Comparison of ENCODE assay signal across 8 cellular contexts in the genomic region with DNA sequence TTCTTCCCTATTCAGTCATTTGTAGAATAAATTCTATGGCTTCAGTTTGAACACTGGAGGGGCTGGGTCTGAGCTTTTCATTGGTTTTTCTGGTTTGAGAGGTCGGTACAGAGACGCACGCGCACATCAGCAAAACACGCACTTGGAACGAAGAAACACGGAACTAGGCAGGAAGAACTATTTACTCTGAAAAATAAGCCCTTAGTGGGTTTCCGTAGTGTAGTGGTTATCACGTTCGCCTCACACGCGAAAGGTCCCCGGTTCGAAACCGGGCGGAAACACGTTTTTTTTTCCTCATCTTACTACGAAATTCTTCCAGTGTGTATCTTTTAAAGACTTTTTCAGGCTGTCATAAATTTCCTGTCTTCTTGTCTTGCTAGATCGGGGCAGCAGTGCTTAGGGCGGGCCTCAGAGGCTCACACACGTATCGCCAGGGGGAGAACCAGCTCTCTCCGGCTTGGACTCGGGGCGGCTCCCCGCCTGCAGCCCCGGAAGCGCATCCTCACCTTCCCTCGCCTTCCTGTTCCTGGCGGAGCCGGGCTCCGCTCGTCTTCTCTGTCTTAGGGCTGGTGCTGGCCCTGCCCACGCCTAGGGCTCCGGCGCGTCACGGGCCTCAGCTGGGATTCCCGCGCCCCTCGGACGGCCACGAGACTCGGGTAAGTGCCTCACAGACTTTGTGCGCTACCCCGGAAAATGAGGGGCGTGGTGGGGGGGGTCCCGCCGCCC. TPM values are rescaled to one million over a fixed set of nuclear protein-coding genes. Genes with fewer than 3 reads are reported as not detected.
A peak's percentile ranks its signal among the peaks of the same experiment; 100 is the strongest.
DNase-seq lines count a peak whose midpoint lies in the region; ATAC-seq and TF ChIP-seq lines count a peak whose summit lies in the region.

A gene (plus strand): TSS at position 521 of the 726 bp plus-strand sequence. CDS start 6,841 bp downstream, outside the sequence.

- H3K14ac ChIP-seq in IMR-90 (replicated peaks; ENCODE audit: low read depth, low read length): peak within 1 kb of the TSS; percentile 97

- dilution Hi-C loops in IMR-90 (cut with HindIII; ENCODE audit: low sequenced_read_pairs, unreplicated experiment): no loop called here

- H2AK5ac ChIP-seq in IMR-90 (ENCODE audit: low read depth, low read length): peak within 1 kb of the TSS; percentile 71

- peak; percentile 6; the same call in 1 of the 2 replicates for TF ChIP-seq RAD21 in IMR-90 (IDR thresholded peaks at IDR 0.05; ENCODE audit: low read length)

- TF ChIP-seq POLR2A in IMR-90 (IDR thresholded peaks at IDR 0.05; ENCODE audit: low read depth, low read length): peak; percentile 74

- DNase-seq in D341Med (ENCODE audit: low spot score) (peak; percentile 87), IMR-90 (peak; percentile 90), OCI-LY7 (ENCODE audit: low spot score) (peak; percentile 93), epidermal melanocyte (ENCODE audit: insufficient read length, low spot score) (peak; percentile 48), mucosa of descending colon (peak; percentile 88 to 94 (median 89))
- peak; percentile 87 for DNase-seq in activated CD8-positive, alpha-beta memory T cell treated with anti-CD3 and anti-CD28 coated beads, Interleukin-2, amount 50 U/mL, for 48 hours
- DNase-seq in stimulated activated CD8-positive, alpha-beta memory T cell treated with anti-CD3 and anti-CD28 coated beads, Interleukin-4, amount 100 ng/mL, for 4 hours (ENCODE audit: low read depth in 2 of 2, low spot score in 1 of 2): peak; percentile 54 to 57

- peaks cover 3% of the 10 kb centered on the region; the same call in 1 of the 2 replicates for H3K9me1 ChIP-seq in IMR-90 (ENCODE audit: insufficient read depth, low read length)

- H3K27ac ChIP-seq in IMR-90 (ENCODE audit: insufficient read depth, low read length) (peak within 1 kb of the TSS; percentile 91), OCI-LY7 (ENCODE audit: low read depth, low read length, poor library complexity, severe bottlenecking) (peak within 1 kb of the TSS; percentile 93)

- TF ChIP-seq CTCF in IMR-90 (conservative IDR thresholded peaks at IDR 0.05; ENCODE audit: low read depth, low read length) (0 out of 2 replicates have a peak, but pooled peaks have one; percentile 1), OCI-LY7 (conservative IDR thresholded peaks at IDR 0.05; ENCODE audit: low read length) (0 out of 2 replicates have a peak, but pooled peaks have one; percentile 22), mucosa of descending colon (IDR thresholded peaks at IDR 0.05) (no peak)

- H3K4ac ChIP-seq in IMR-90 (ENCODE audit: low read depth, low read length): peak within 1 kb of the TSS; percentile 94

- H3K9ac ChIP-seq in IMR-90 (ENCODE audit: low read depth, low read length): peak within 1 kb of the TSS; percentile 84

- peak within 1 kb of the TSS; percentile 92 for H3K56ac ChIP-seq in IMR-90 (ENCODE audit: extremely low read depth, insufficient read depth, low read length)

- no TSS peak for BruUV-seq in IMR-90 (replicated peaks; lab: Mats Ljungman, UMichigan)
- no TSS peak for BruUV-seq in OCI-LY7 (replicated peaks; lab: Mats Ljungman, UMichigan)

- CTCF ChIA-PET in IMR-90 (lab: Yijun Ruan, JAX) (interaction anchor here (1.0 to 1.2 kb wide), 3 partner anchors 196 to 287 kb away, joined by 3 to 4 read pairs (median 3); a partner anchor contains a TSS), OCI-LY7 (lab: Charles Lee; ENCODE audit: unreplicated experiment) (no interaction called here)

- 0% methylated on average over 18 of the region's 49 CpGs; no CpG with 5 or more reads in 1 of the 2 experiments for WGBS in IMR-90 (ENCODE audit: extremely low coverage in 2 of 2, insufficient read length in 1 of 2), 2 experiments

- peaks cover 3% of the 10 kb centered on the region; the same call in 1 of the 2 replicates for H3K36me3 ChIP-seq in IMR-90 (ENCODE audit: control insufficient read depth, insufficient read depth, low read length)
- H3K36me3 ChIP-seq in OCI-LY7 (ENCODE audit: insufficient read depth, low read length): peaks cover 38% of the 10 kb centered on the region
- H3K36me3 ChIP-seq in mucosa of descending colon (ENCODE audit: low read depth): no peaks in the 10 kb centered on the region

- H2AFZ ChIP-seq in IMR-90 (replicated peaks; ENCODE audit: low read length, poor library complexity) (peak within 1 kb of the TSS; percentile 96), OCI-LY7 (ENCODE audit: low read length) (peak within 1 kb of the TSS; percentile 75)

- 0 out of 2 replicates have a peak within 1 kb of the TSS, but pooled peaks have one; percentile 20 for H2BK20ac ChIP-seq in IMR-90 (ENCODE audit: low read depth, low read length)

- peaks cover 48% of the 10 kb centered on the region for H3K79me2 ChIP-seq in OCI-LY7 (ENCODE audit: insufficient read depth, low read depth, low read length)

- H3K18ac ChIP-seq in IMR-90 (ENCODE audit: low read depth, low read length): peak within 1 kb of the TSS; percentile 78

- H2BK120ac ChIP-seq in IMR-90 (ENCODE audit: low read depth, low read length): peak within 1 kb of the TSS; percentile 70

- intact Hi-C loops in IMR-90 (cut with micrococcal nuclease): loop anchor here (1.0 to 5.0 kb wide), 4 partner anchors 15 to 81 kb away; a partner anchor contains a TSS
- intact Hi-C loops in OCI-LY7 (cut with micrococcal nuclease; ENCODE audit: unreplicated experiment): loop anchor here (1.0 to 5.0 kb wide), 8 partner anchors 16 to 321 kb away; a partner anchor contains a TSS
- intact Hi-C loops in mucosa of descending colon (cut with DNase I, micrococcal nuclease): no loop called here

- peak within 1 kb of the TSS; percentile 74 to 99 for H4K8ac ChIP-seq in IMR-90 (ENCODE audit: low read depth in 2 of 2, low read length in 2 of 2)

- H4K5ac ChIP-seq in IMR-90 (ENCODE audit: low read depth, low read length): peak within 1 kb of the TSS; percentile 83

- in situ Hi-C loops in IMR-90 (cut with MboI; ENCODE audit: low sequenced_read_pairs): no loop called here

- H2AK9ac ChIP-seq in IMR-90 (replicated peaks; ENCODE audit: low read depth, low read length, poor library complexity): peak within 1 kb of the TSS; percentile 91

- H3K4me3 ChIP-seq in IMR-90 (ENCODE audit: insufficient read depth, low read depth, low read length) (peak within 1 kb of the TSS; percentile 62), OCI-LY7 (ENCODE audit: low read depth, low read length, poor library complexity, severe bottlenecking) (peak within 1 kb of the TSS; percentile 97), mucosa of descending colon (peak within 1 kb of the TSS; percentile 84)

- peaks cover 2% of the 10 kb centered on the region; the same call in 1 of the 2 replicates for H3K4me1 ChIP-seq in IMR-90 (ENCODE audit: control insufficient read depth, insufficient read depth, low read length)
- peaks cover 69% of the 10 kb centered on the region for H3K4me1 ChIP-seq in OCI-LY7 (ENCODE audit: insufficient read depth, low read length, poor library complexity, severe bottlenecking)
- H3K4me1 ChIP-seq in mucosa of descending colon (ENCODE audit: low read depth): peaks cover 7% of the 10 kb centered on the region

- peak within 1 kb of the TSS; percentile 54; the same call in 1 of the 3 replicates for H2BK15ac ChIP-seq in IMR-90 (ENCODE audit: low read depth, low read length)

- no peaks in the 10 kb centered on the region for H3K9me2 ChIP-seq in OCI-LY7 (ENCODE audit: insufficient read depth, low read length)

- peak; percentile 43 for ATAC-seq in GM21526 (IDR thresholded peaks at IDR 0.05; ENCODE audit: low FRiP score, unreplicated experiment)
- peak; percentile 72 for ATAC-seq in IMR-90 (ENCODE audit: low read depth)
- peak; percentile 90 for ATAC-seq in mucosa of descending colon

- H3K23ac ChIP-seq in IMR-90 (ENCODE audit: low read depth, low read length): peak within 1 kb of the TSS; percentile 91

- H3K4me2 ChIP-seq in IMR-90 (ENCODE audit: low read depth, low read length): peak within 1 kb of the TSS; percentile 100
- H3K4me2 ChIP-seq in OCI-LY7 (ENCODE audit: low read length): peak within 1 kb of the TSS; percentile 80

- no peaks in the 10 kb centered on the region for H3K27me3 ChIP-seq in IMR-90 (ENCODE audit: control insufficient read depth, insufficient read depth, low read length)

- H3K9me3 ChIP-seq in IMR-90 (ENCODE audit: control insufficient read depth, insufficient read depth, low read length) (no peaks in the 10 kb centered on the region), OCI-LY7 (ENCODE audit: low read length) (no peaks in the 10 kb centered on the region), mucosa of descending colon (no peaks in the 10 kb centered on the region)

- POLR2A ChIA-PET in IMR-90 (lab: Charles Lee; ENCODE audit: unreplicated experiment): interaction anchor here (1.2 kb wide), 1 partner anchor 594 kb away, joined by 21 read pairs; a partner anchor contains a TSS
- POLR2A ChIA-PET in OCI-LY7 (lab: Charles Lee): interaction anchor here (0.5 to 3.8 kb wide), 18 partner anchors 11 to 1358 kb away, joined by 3 to 28 read pairs (median 4); a partner anchor contains a TSS

- peak within 1 kb of the TSS; percentile 92 for H2BK5ac ChIP-seq in IMR-90 (ENCODE audit: low read depth, low read length, poor library complexity, severe bottlenecking)

- H3K79me1 ChIP-seq in IMR-90 (ENCODE audit: low read depth in 1 of 2, low read length in 2 of 2): peaks cover 12 to 26% of the 10 kb centered on the region in 2 experiments

- H4K91ac ChIP-seq in IMR-90 (ENCODE audit: insufficient read depth, low read depth, low read length): peak within 1 kb of the TSS; percentile 95

- peaks cover 7% of the 10 kb centered on the region; the same call in 1 of the 2 replicates for H4K20me1 ChIP-seq in IMR-90 (ENCODE audit: insufficient read depth, low read length)
- no peaks in the 10 kb centered on the region for H4K20me1 ChIP-seq in OCI-LY7 (ENCODE audit: insufficient read depth, low read length)

TF ChIP-seq in IMR-90, 13 proteins besides CTCF, POLR2A, EP300 and RAD21 (continues in another document):
- TF ChIP-seq MAFK (IDR thresholded peaks at IDR 0.05; ENCODE audit: low read depth, low read length): peak; percentile 56; the same call in 1 of the 2 replicates
- no peak for TF ChIP-seq CEBPB (IDR thresholded peaks at IDR 0.05; ENCODE audit: low read depth, low read length)
- TF ChIP-seq, protein P1, sequence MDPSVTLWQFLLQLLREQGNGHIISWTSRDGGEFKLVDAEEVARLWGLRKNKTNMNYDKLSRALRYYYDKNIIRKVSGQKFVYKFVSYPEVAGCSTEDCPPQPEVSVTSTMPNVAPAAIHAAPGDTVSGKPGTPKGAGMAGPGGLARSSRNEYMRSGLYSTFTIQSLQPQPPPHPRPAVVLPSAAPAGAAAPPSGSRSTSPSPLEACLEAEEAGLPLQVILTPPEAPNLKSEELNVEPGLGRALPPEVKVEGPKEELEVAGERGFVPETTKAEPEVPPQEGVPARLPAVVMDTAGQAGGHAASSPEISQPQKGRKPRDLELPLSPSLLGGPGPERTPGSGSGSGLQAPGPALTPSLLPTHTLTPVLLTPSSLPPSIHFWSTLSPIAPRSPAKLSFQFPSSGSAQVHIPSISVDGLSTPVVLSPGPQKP (IDR thresholded peaks at IDR 0.05; ENCODE audit: borderline replicate concordance, low read depth, low read length): no peak

RNA-seq across cellular contexts. Expression of the gene that starts here (rescaled TPM):
- 49.2 and 50.2 TPM in 2 replicates for total RNA-seq in IMR-90 (2012; rRNA removed)
- polyA plus RNA-seq in IMR-90 (2012; rRNA removed): 36.0 and 46.4 TPM in 2 replicates
- polyA plus RNA-seq in IMR-90 (2012; cell fraction: cytosol; rRNA removed): 13.5 and 14.4 TPM in 2 replicates
- polyA plus RNA-seq in IMR-90 (2012; cell fraction: nucleus; rRNA removed; ENCODE audit: low replicate concordance): 4.4 and 20.9 TPM in 2 replicates
- 113 and 116 TPM in 2 replicates for total RNA-seq in OCI-LY7 (2014; rRNA removed; shearing (Covaris generic))
- 104 and 113 TPM in 2 replicates for total RNA-seq in OCI-LY7 (2022)
- 10 to 100 TPM; 58.6 to 76.0 (median 68.2) TPM for total RNA-seq in mucosa of descending colon

Comparison
In these comparisons a context has a peak if more than half of its experiments do, and no peak if none do; other contexts are left out.
1. Peak in every context shown above with its lines: DNase-seq, ATAC-seq, H3K4me3 ChIP-seq and H3K27ac ChIP-seq.
2. intact Hi-C loops: an anchor here in IMR-90 (1.0 to 5.0 kb wide) and OCI-LY7 (1.0 to 5.0 kb wide); none called in mucosa of descending colon.